In the genomic region with DNA sequence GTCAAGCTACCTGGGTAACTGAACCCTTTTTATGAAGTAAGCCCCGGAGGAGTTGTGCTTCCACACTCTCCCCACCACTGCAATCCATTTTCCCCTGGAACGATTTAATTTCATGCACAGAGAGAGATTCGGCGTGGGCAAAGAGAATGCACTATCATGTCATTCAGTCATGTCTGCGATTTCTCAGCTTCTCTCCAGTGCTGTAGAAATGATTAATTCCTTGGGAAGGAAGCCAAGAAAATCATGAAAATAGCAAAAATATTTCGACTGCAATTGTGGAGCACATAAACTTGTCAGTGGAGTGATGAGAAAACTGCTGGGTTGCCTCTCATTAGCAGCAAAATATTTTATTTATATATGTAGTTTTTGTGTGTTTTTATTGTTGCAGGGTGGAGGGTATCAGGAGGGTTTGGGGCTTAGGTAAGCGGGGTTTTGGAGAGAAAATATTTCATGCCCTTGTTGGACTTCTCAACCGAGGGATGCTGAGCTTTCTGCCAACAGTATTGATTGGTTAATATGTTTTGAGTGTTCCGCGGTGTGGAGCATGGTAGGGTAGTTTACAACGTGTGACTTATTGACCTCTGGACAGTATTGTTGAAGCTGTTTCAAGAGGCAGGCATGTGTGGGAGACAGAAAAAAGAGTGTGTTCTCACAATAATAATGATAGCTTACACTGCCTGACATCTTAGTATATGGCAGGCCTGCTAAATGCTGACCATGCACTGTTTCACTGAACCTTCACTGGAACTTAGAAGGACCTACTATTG, we compare ENCODE assay signal across 1 cellular context.
TF ChIP-seq lines count a peak whose summit lies in the region.

No MANE protein-coding gene starts in this region.

TF ChIP-seq in GM23338, 12 proteins besides CTCF, POLR2A, EP300 and RAD21 (continued from another document):
- TF ChIP-seq, protein P1, sequence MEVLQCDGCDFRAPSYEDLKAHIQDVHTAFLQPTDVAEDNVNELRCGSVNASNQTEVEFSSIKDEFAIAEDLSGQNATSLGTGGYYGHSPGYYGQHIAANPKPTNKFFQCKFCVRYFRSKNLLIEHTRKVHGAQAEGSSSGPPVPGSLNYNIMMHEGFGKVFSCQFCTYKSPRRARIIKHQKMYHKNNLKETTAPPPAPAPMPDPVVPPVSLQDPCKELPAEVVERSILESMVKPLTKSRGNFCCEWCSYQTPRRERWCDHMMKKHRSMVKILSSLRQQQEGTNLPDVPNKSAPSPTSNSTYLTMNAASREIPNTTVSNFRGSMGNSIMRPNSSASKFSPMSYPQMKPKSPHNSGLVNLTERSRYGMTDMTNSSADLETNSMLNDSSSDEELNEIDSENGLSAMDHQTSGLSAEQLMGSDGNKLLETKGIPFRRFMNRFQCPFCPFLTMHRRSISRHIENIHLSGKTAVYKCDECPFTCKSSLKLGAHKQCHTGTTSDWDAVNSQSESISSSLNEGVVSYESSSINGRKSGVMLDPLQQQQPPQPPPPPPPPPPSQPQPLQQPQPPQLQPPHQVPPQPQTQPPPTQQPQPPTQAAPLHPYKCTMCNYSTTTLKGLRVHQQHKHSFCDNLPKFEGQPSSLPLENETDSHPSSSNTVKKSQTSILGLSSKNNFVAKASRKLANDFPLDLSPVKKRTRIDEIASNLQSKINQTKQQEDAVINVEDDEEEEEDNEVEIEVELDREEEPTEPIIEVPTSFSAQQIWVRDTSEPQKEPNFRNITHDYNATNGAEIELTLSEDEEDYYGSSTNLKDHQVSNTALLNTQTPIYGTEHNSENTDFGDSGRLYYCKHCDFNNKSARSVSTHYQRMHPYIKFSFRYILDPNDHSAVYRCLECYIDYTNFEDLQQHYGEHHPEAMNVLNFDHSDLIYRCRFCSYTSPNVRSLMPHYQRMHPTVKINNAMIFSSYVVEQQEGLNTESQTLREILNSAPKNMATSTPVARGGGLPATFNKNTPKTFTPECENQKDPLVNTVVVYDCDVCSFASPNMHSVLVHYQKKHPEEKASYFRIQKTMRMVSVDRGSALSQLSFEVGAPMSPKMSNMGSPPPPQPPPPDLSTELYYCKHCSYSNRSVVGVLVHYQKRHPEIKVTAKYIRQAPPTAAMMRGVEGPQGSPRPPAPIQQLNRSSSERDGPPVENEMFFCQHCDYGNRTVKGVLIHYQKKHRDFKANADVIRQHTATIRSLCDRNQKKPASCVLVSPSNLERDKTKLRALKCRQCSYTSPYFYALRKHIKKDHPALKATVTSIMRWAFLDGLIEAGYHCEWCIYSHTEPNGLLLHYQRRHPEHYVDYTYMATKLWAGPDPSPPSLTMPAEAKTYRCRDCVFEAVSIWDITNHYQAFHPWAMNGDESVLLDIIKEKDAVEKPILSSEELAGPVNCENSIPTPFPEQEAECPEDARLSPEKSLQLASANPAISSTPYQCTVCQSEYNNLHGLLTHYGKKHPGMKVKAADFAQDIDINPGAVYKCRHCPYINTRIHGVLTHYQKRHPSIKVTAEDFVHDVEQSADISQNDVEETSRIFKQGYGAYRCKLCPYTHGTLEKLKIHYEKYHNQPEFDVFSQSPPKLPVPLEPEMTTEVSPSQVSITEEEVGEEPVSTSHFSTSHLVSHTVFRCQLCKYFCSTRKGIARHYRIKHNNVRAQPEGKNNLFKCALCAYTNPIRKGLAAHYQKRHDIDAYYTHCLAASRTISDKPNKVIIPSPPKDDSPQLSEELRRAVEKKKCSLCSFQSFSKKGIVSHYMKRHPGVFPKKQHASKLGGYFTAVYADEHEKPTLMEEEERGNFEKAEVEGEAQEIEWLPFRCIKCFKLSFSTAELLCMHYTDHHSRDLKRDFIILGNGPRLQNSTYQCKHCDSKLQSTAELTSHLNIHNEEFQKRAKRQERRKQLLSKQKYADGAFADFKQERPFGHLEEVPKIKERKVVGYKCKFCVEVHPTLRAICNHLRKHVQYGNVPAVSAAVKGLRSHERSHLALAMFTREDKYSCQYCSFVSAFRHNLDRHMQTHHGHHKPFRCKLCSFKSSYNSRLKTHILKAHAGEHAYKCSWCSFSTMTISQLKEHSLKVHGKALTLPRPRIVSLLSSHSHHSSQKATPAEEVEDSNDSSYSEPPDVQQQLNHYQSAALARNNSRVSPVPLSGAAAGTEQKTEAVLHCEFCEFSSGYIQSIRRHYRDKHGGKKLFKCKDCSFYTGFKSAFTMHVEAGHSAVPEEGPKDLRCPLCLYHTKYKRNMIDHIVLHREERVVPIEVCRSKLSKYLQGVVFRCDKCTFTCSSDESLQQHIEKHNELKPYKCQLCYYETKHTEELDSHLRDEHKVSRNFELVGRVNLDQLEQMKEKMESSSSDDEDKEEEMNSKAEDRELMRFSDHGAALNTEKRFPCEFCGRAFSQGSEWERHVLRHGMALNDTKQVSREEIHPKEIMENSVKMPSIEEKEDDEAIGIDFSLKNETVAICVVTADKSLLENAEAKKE (CRISPR knock-in tag; IDR thresholded peaks at IDR 0.05): no peak
- TF ChIP-seq STAT1 (IDR thresholded peaks at IDR 0.05; ENCODE audit: unreplicated experiment) (no peak), CREB1 (CRISPR knock-in tag; IDR thresholded peaks at IDR 0.05; ENCODE audit: low read depth) (no peak)
